In the genomic region with DNA sequence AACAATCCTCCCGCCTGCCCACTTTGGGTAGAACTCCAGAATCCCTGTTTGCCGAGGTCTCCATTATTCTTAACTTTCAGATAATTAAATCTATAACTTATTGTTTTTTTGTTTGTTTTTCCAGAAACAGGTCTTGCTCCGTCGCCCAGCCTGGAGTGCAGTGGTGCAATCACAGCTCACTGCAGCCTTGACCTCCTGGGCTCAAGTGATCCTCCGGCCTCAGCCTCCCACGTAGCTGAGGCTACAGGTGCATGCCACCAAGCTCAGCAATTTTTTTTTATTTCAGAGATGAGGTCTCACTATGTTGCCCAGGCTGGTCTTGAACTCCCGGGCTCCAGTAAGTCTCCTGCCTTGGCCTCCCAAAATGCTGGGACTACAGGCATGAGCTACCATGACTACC, we compare ENCODE assay signal across 1 cellular context.
A peak's percentile ranks its signal among the peaks of the same experiment; 100 is the strongest.
TF ChIP-seq lines count a peak whose summit lies in the region.

No MANE protein-coding gene starts in this region.

TF ChIP-seq in HepG2, 621 proteins besides CTCF, POLR2A, EP300 and RAD21 (continued from another document):
- TF ChIP-seq DNMT3B (CRISPR knock-in tag; conservative IDR thresholded peaks at IDR 0.05) (no peak), THYN1 (CRISPR knock-in tag; IDR thresholded peaks at IDR 0.05; ENCODE audit: borderline replicate concordance, low read depth) (no peak), ZNF30 (CRISPR knock-in tag; IDR thresholded peaks at IDR 0.05) (no peak), ZNF138 (CRISPR knock-in tag; IDR thresholded peaks at IDR 0.05; ENCODE audit: low read depth) (no peak), DNMT1 (CRISPR knock-in tag; IDR thresholded peaks at IDR 0.05) (no peak), ZNF121 (CRISPR knock-in tag; IDR thresholded peaks at IDR 0.05) (0 out of 2 replicates have a peak, but pooled peaks have one; percentile 68), RBFOX2 (IDR thresholded peaks at IDR 0.05; ENCODE audit: low read depth, low read length) (no peak), TCF7L2 (IDR thresholded peaks at IDR 0.05; ENCODE audit: low read depth, low read length) (no peak), ZC3H4 (CRISPR knock-in tag; IDR thresholded peaks at IDR 0.05; ENCODE audit: borderline replicate concordance) (no peak), PHF5A (CRISPR knock-in tag; IDR thresholded peaks at IDR 0.05; ENCODE audit: low read depth, unreplicated experiment) (no peak), CAMTA2 (CRISPR knock-in tag; IDR thresholded peaks at IDR 0.05; ENCODE audit: borderline replicate concordance) (no peak), MIXL1 (CRISPR knock-in tag; IDR thresholded peaks at IDR 0.05) (no peak), SP5 (CRISPR knock-in tag; IDR thresholded peaks at IDR 0.05; ENCODE audit: borderline replicate concordance, low read depth) (no peak), NR2C2 (CRISPR knock-in tag; IDR thresholded peaks at IDR 0.05; ENCODE audit: borderline replicate concordance) (no peak), ZSCAN12 (CRISPR knock-in tag; IDR thresholded peaks at IDR 0.05) (no peak), JUNB (CRISPR knock-in tag; IDR thresholded peaks at IDR 0.05; ENCODE audit: borderline replicate concordance) (no peak), ZNF670 (CRISPR knock-in tag; IDR thresholded peaks at IDR 0.05; ENCODE audit: borderline replicate concordance) (no peak), SNAPC2 (CRISPR knock-in tag; IDR thresholded peaks at IDR 0.05) (no peak), ZNF577 (CRISPR knock-in tag; IDR thresholded peaks at IDR 0.05; ENCODE audit: borderline replicate concordance, low read depth) (no peak), ISX (CRISPR knock-in tag; conservative IDR thresholded peaks at IDR 0.05) (no peak), CBX5 (CRISPR knock-in tag; IDR thresholded peaks at IDR 0.05; ENCODE audit: borderline replicate concordance) (no peak), HDAC1 (CRISPR knock-in tag; IDR thresholded peaks at IDR 0.05) (no peak)
- TF ChIP-seq, protein P1, sequence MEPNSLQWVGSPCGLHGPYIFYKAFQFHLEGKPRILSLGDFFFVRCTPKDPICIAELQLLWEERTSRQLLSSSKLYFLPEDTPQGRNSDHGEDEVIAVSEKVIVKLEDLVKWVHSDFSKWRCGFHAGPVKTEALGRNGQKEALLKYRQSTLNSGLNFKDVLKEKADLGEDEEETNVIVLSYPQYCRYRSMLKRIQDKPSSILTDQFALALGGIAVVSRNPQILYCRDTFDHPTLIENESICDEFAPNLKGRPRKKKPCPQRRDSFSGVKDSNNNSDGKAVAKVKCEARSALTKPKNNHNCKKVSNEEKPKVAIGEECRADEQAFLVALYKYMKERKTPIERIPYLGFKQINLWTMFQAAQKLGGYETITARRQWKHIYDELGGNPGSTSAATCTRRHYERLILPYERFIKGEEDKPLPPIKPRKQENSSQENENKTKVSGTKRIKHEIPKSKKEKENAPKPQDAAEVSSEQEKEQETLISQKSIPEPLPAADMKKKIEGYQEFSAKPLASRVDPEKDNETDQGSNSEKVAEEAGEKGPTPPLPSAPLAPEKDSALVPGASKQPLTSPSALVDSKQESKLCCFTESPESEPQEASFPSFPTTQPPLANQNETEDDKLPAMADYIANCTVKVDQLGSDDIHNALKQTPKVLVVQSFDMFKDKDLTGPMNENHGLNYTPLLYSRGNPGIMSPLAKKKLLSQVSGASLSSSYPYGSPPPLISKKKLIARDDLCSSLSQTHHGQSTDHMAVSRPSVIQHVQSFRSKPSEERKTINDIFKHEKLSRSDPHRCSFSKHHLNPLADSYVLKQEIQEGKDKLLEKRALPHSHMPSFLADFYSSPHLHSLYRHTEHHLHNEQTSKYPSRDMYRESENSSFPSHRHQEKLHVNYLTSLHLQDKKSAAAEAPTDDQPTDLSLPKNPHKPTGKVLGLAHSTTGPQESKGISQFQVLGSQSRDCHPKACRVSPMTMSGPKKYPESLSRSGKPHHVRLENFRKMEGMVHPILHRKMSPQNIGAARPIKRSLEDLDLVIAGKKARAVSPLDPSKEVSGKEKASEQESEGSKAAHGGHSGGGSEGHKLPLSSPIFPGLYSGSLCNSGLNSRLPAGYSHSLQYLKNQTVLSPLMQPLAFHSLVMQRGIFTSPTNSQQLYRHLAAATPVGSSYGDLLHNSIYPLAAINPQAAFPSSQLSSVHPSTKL (CRISPR knock-in tag; IDR thresholded peaks at IDR 0.05), result no peak
- TF ChIP-seq, protein P2, sequence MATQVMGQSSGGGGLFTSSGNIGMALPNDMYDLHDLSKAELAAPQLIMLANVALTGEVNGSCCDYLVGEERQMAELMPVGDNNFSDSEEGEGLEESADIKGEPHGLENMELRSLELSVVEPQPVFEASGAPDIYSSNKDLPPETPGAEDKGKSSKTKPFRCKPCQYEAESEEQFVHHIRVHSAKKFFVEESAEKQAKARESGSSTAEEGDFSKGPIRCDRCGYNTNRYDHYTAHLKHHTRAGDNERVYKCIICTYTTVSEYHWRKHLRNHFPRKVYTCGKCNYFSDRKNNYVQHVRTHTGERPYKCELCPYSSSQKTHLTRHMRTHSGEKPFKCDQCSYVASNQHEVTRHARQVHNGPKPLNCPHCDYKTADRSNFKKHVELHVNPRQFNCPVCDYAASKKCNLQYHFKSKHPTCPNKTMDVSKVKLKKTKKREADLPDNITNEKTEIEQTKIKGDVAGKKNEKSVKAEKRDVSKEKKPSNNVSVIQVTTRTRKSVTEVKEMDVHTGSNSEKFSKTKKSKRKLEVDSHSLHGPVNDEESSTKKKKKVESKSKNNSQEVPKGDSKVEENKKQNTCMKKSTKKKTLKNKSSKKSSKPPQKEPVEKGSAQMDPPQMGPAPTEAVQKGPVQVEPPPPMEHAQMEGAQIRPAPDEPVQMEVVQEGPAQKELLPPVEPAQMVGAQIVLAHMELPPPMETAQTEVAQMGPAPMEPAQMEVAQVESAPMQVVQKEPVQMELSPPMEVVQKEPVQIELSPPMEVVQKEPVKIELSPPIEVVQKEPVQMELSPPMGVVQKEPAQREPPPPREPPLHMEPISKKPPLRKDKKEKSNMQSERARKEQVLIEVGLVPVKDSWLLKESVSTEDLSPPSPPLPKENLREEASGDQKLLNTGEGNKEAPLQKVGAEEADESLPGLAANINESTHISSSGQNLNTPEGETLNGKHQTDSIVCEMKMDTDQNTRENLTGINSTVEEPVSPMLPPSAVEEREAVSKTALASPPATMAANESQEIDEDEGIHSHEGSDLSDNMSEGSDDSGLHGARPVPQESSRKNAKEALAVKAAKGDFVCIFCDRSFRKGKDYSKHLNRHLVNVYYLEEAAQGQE (IDR thresholded peaks at IDR 0.05; ENCODE audit: borderline replicate concordance in 1 of 2, low read depth in 1 of 2, low read length in 2 of 2), result no peak
- TF ChIP-seq, protein P3, sequence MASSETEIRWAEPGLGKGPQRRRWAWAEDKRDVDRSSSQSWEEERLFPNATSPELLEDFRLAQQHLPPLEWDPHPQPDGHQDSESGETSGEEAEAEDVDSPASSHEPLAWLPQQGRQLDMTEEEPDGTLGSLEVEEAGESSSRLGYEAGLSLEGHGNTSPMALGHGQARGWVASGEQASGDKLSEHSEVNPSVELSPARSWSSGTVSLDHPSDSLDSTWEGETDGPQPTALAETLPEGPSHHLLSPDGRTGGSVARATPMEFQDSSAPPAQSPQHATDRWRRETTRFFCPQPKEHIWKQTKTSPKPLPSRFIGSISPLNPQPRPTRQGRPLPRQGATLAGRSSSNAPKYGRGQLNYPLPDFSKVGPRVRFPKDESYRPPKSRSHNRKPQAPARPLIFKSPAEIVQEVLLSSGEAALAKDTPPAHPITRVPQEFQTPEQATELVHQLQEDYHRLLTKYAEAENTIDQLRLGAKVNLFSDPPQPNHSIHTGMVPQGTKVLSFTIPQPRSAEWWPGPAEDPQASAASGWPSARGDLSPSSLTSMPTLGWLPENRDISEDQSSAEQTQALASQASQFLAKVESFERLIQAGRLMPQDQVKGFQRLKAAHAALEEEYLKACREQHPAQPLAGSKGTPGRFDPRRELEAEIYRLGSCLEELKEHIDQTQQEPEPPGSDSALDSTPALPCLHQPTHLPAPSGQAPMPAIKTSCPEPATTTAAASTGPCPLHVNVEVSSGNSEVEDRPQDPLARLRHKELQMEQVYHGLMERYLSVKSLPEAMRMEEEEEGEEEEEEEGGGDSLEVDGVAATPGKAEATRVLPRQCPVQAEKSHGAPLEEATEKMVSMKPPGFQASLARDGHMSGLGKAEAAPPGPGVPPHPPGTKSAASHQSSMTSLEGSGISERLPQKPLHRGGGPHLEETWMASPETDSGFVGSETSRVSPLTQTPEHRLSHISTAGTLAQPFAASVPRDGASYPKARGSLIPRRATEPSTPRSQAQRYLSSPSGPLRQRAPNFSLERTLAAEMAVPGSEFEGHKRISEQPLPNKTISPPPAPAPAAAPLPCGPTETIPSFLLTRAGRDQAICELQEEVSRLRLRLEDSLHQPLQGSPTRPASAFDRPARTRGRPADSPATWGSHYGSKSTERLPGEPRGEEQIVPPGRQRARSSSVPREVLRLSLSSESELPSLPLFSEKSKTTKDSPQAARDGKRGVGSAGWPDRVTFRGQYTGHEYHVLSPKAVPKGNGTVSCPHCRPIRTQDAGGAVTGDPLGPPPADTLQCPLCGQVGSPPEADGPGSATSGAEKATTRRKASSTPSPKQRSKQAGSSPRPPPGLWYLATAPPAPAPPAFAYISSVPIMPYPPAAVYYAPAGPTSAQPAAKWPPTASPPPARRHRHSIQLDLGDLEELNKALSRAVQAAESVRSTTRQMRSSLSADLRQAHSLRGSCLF (CRISPR knock-in tag; IDR thresholded peaks at IDR 0.05; ENCODE audit: borderline replicate concordance), result no peak
- TF ChIP-seq, protein P4, sequence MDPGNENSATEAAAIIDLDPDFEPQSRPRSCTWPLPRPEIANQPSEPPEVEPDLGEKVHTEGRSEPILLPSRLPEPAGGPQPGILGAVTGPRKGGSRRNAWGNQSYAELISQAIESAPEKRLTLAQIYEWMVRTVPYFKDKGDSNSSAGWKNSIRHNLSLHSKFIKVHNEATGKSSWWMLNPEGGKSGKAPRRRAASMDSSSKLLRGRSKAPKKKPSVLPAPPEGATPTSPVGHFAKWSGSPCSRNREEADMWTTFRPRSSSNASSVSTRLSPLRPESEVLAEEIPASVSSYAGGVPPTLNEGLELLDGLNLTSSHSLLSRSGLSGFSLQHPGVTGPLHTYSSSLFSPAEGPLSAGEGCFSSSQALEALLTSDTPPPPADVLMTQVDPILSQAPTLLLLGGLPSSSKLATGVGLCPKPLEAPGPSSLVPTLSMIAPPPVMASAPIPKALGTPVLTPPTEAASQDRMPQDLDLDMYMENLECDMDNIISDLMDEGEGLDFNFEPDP (CRISPR knock-in tag; conservative IDR thresholded peaks at IDR 0.05), result no peak
